9 cellular contexts compared by ENCODE assay signal in genomic region chr10:113126506-113127192, GRCh38.
DNase-seq lines count a peak whose midpoint lies in the region; ATAC-seq, FAIRE-seq and TF ChIP-seq lines count a peak whose summit lies in the region.
"Had no signal": no experiment of that assay in that cellular context is flagged by ENCODE, and none has a peak within 500 bp of the region (broad histone marks: within the 10 kb centered on the region; RNA-seq: fewer than 3 reads in every experiment).

No MANE protein-coding gene starts in this region.

- peak; percentile 57 for TF ChIP-seq CTCF in A673 (conservative IDR thresholded peaks at IDR 0.05; ENCODE audit: low read depth, low read length)

- H3K4me3 ChIP-seq in A673 (ENCODE audit: low read depth, low read length, poor library complexity, severe bottlenecking): peak overlapping the region; percentile 34
- H3K4me3 ChIP-seq in mucosa of rectum (ENCODE audit: low read length in 2 of 2): peak overlapping the region; percentile 2 to 37

- peak; percentile 87 for DNase-seq in A673 (ENCODE audit: low spot score)
- peak; percentile 35 for DNase-seq in GM19239 (ENCODE audit: insufficient read length, low spot score)
- peak; percentile 39 for DNase-seq in NCI-H526 treated with DMSO at 0.1 percent for 48 hours (lab: John Stamatoyannopoulos, UW)
- peak; percentile 57 for DNase-seq in activated T-cell treated with anti-CD3 and anti-CD28 coated beads for 48 hours (ENCODE audit: low read depth)
- DNase-seq in erythroblast (lab: John Stamatoyannopoulos, UW): peak; percentile 56 to 66
- DNase-seq in stimulated activated effector memory CD8-positive, alpha-beta T cell treated with anti-CD3 and anti-CD28 coated beads, Interleukin-12 subunit alpha, Interleukin-12 subunit beta, amount 100 ng/mL, for 72 hours (ENCODE audit: low spot score in 2 of 2): peak; percentile 40 to 55
- no peak for DNase-seq in NCI-H446 treated with DMSO at 0.1 percent for 48 hours (lab: John Stamatoyannopoulos, UW)

- H3K4me1 ChIP-seq in A673 (ENCODE audit: insufficient read depth, low read length, poor library complexity, severe bottlenecking) (peaks cover 19% of the 10 kb centered on the region), mucosa of rectum (ENCODE audit: control insufficient read depth in 2 of 2, insufficient read depth in 2 of 2, low read length in 2 of 2) (peaks cover 0 to 3% of the 10 kb centered on the region in 2 donors)

- no peak for TF ChIP-seq POLR2A in erythroblast (IDR thresholded peaks at IDR 0.05; ENCODE audit: low read length)

- no peaks in the 10 kb centered on the region for H3K9me3 Mint-ChIP-seq in stimulated activated effector memory CD8-positive, alpha-beta T cell treated with anti-CD3 and anti-CD28 coated beads, Interleukin-12 subunit alpha, Interleukin-12 subunit beta, amount 100 ng/mL, for 72 hours

- H3K27ac Mint-ChIP-seq in stimulated activated effector memory CD8-positive, alpha-beta T cell treated with anti-CD3 and anti-CD28 coated beads, Interleukin-12 subunit alpha, Interleukin-12 subunit beta, amount 100 ng/mL, for 72 hours: no peak overlapping the region
- H3K27ac Mint-ChIP-seq: memory B cell had no signal

- H3K27ac ChIP-seq in A673 (ENCODE audit: low read depth, low read length, poor library complexity, severe bottlenecking) (no peak overlapping the region), mucosa of rectum (ENCODE audit: low read depth in 2 of 2, low read length in 2 of 2) (no peak overlapping the region)

- ATAC-seq in stimulated activated effector memory CD8-positive, alpha-beta T cell treated with anti-CD3 and anti-CD28 coated beads, Interleukin-12 subunit alpha, Interleukin-12 subunit beta, amount 100 ng/mL, for 72 hours: peak; percentile 97

- POLR2A ChIA-PET in A673 (lab: Charles Lee; ENCODE audit: low non-redundant PET): no interaction called here

- no TSS peak for BruUV-seq in A673 (replicated peaks; lab: Mats Ljungman, UMichigan)

- FAIRE-seq in GM19239 (lab: Jason Lieb, UNC): no peak

- intact Hi-C loops in A673 (cut with micrococcal nuclease; ENCODE audit: unreplicated experiment): loop anchor here (2.0 to 10.0 kb wide), 5 partner anchors 169 to 652 kb away; no protein-coding TSS in a partner anchor

- peak overlapping the region; percentile 47 for H3K4me3 Mint-ChIP-seq in stimulated activated effector memory CD8-positive, alpha-beta T cell treated with anti-CD3 and anti-CD28 coated beads, Interleukin-12 subunit alpha, Interleukin-12 subunit beta, amount 100 ng/mL, for 72 hours
- H3K4me3 Mint-ChIP-seq: memory B cell had no signal

- no peaks in the 10 kb centered on the region for H3K36me3 Mint-ChIP-seq in stimulated activated effector memory CD8-positive, alpha-beta T cell treated with anti-CD3 and anti-CD28 coated beads, Interleukin-12 subunit alpha, Interleukin-12 subunit beta, amount 100 ng/mL, for 72 hours
- H3K36me3 Mint-ChIP-seq: memory B cell had no signal

- H3K9ac ChIP-seq in mucosa of rectum (ENCODE audit: low read depth in 1 of 2, low read length in 2 of 2): no peak overlapping the region

- no peaks in the 10 kb centered on the region for H3K36me3 ChIP-seq in A673 (ENCODE audit: insufficient read depth, low read length, poor library complexity, severe bottlenecking)
- peaks cover 0 to 4% of the 10 kb centered on the region in 2 donors for H3K36me3 ChIP-seq in mucosa of rectum (ENCODE audit: control insufficient read depth in 2 of 2, insufficient read depth in 2 of 2, low read length in 2 of 2)

- no peaks in the 10 kb centered on the region for H3K9me3 ChIP-seq in A673 (ENCODE audit: low read depth, low read length, poor library complexity, severe bottlenecking)
- H3K9me3 ChIP-seq in mucosa of rectum (ENCODE audit: control insufficient read depth in 2 of 2, low read length in 2 of 2): no peaks in the 10 kb centered on the region

- CTCF ChIA-PET in A673 (lab: Charles Lee): interaction anchor here (0.7 kb wide), 2 partner anchors 207 to 650 kb away, joined by 4 to 5 read pairs; no protein-coding TSS in a partner anchor

- H3K4me1 Mint-ChIP-seq in stimulated activated effector memory CD8-positive, alpha-beta T cell treated with anti-CD3 and anti-CD28 coated beads, Interleukin-12 subunit alpha, Interleukin-12 subunit beta, amount 100 ng/mL, for 72 hours: peaks cover 5% of the 10 kb centered on the region
- H3K4me1 Mint-ChIP-seq: memory B cell had no signal

- H3K27me3 ChIP-seq in A673 (replicated peaks; ENCODE audit: insufficient read depth, low read depth, low read length, poor library complexity) (peaks cover 9% of the 10 kb centered on the region), mucosa of rectum (ENCODE audit: control insufficient read depth in 2 of 2, insufficient read depth in 2 of 2, low read length in 2 of 2) (no peaks in the 10 kb centered on the region)
